3 cellular contexts compared by ENCODE assay signal in the genomic region with DNA sequence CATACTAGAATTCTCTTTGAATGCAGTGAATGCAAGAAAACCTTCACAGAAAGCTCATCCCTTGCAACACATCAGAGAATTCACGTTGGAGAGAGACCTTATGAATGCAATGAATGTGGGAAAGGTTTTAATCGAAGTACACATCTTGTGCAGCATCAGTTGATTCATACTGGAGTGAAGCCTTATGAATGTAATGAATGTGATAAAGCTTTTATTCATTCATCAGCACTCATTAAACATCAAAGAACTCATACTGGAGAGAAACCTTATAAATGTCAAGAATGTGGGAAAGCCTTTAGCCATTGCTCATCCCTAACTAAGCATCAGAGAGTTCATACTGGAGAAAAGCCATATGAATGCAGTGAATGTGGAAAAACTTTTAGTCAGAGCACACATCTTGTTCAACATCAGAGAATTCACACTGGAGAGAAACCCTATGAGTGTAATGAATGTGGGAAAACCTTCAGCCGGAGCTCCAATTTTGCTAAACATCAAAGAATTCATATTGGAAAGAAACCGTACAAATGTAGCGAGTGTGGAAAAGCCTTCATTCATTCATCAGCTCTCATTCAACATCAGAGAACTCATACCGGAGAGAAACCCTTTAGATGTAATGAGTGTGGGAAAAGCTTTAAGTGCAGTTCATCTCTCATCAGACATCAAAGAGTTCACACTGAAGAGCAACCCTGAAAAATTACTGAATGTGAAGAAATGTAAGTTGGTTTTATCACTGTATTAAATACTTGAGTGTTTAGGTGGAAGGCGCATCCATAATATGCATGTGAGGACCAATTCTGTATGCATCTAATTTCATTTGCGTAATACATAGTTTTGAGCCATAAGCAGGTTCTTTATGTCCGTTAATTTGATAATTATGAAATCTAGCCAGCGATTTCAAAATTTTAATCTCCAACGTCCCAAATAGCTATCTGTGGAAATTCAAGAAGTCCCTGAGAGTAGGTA. TPM values are rescaled to one million over a fixed set of nuclear protein-coding genes. Genes with fewer than 3 reads are reported as not detected.
"Had no signal": no experiment of that assay in that cellular context is flagged by ENCODE, and none has a peak within 500 bp of the region (broad histone marks: within the 10 kb centered on the region; RNA-seq: fewer than 3 reads in every experiment).

No MANE protein-coding gene starts in this region.

RNA-seq across cellular contexts. Expression of a gene that starts 15.2 kb away (rescaled TPM):
- total RNA-seq: activated T-helper 1 cell treated with anti-CD3 and anti-CD28 coated beads, Interleukin-12 subunit alpha, Interleukin-12 subunit beta, Interleukin-2, Interleukin-4 antibody, amounts not matched to agents 30 ng/mL and 10 ng/mL and 1 ng/mL, durations not matched to agents 14 hours and 24 hours and 36 hours; RPMI7951; T-helper 17 cell had no signal
